ENCODE assay signal across 21 cellular contexts in the genomic region with DNA sequence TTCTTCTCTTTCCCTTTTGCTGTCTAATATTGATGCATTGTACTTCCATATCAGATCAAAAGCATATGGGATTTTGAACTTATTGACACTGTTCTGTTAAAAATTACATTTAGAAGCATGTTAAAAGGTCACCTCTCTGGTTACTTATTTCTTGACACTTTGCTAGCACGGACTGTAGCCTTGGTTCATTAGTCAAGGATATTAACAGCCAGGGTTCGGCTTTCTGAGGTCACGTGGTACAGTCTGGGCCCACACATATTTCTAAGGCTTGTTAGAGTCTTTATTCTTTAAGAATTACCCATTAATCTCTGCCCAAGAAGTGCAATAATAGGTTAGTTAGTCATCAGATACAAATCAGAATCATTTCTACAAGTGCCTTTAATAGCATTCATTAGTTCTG.
"Had no signal": no experiment of that assay in that cellular context is flagged by ENCODE, and none has a peak within 500 bp of the region (broad histone marks: within the 10 kb centered on the region; RNA-seq: fewer than 3 reads in every experiment).

No MANE protein-coding gene starts in this region.

- H2AFZ ChIP-seq: parathyroid adenoma had no signal

- H3K9me3 ChIP-seq: gastroesophageal sphincter, heart left ventricle, mucosa of descending colon, neutrophil, suprapubic skin, transverse colon, uterus had no signal

- H3K9ac ChIP-seq: parathyroid adenoma had no signal

- DNase-seq: activated CD4-positive, alpha-beta memory T cell treated with anti-CD3 and anti-CD28 coated beads for 36 hours; activated CD4-positive, alpha-beta T cell treated with anti-CD3 and anti-CD28 coated beads for 4 hours; activated T-cell treated with anti-CD3 and anti-CD28 coated beads for 4 hours; cerebellar nuclear complex; cortex of kidney; heart left ventricle; kidney; mesenchymal stem cell; mucosa of descending colon; naive thymus-derived CD4-positive, alpha-beta T cell; stimulated activated CD4-positive, alpha-beta T cell treated with anti-CD3 and anti-CD28 coated beads, Interleukin-12 subunit alpha, Interleukin-12 subunit beta, amount 100 ng/mL, for 4 hours; stimulated activated CD4-positive, alpha-beta T cell treated with anti-CD3 and anti-CD28 coated beads, Interleukin-1b, Interleukin-23, amount 100 ng/mL, for 48 hours; transverse colon; uterus had no signal

- ATAC-seq: gastroesophageal sphincter; heart left ventricle; mucosa of descending colon; naive thymus-derived CD4-positive, alpha-beta T cell; WTC11 had no signal

- H3K36me3 ChIP-seq: gastroesophageal sphincter, heart left ventricle, neutrophil, suprapubic skin, transverse colon, uterus had no signal

- H3K4me3 ChIP-seq: gastroesophageal sphincter, heart left ventricle, mucosa of descending colon, suprapubic skin, transverse colon, uterus had no signal

- H3K27me3 ChIP-seq: gastroesophageal sphincter, neutrophil, suprapubic skin, transverse colon, uterus had no signal

- FAIRE-seq: bronchial epithelial cell, endometrium had no signal

- H3K4me1 ChIP-seq: gastroesophageal sphincter, heart left ventricle, parathyroid adenoma, suprapubic skin, transverse colon, uterus had no signal

- H3K27ac ChIP-seq: gastroesophageal sphincter, heart left ventricle, neutrophil, parathyroid adenoma, suprapubic skin, transverse colon, uterus had no signal
